Comparison of ENCODE assay signal across 22 cellular contexts in the genomic region with DNA sequence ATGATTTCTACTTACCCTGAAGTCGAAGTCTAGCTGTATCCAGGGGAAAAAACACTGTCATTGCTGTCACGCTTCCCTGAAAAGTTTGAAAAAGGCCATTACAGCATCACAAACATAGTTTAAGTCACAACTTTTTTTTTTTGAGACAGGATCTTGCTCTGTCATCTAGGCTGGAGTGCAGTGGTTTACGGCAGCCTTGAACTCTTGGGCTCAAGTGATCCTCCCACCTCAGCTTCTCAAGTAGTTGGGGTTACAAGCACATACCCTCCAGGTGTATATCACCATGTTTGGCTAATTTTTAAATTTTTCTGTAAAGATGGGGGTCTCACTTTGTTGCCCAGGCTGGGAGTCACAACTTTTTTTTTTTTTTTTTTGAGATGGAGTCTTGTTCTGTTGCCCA. TPM values are rescaled to one million over a fixed set of nuclear protein-coding genes. Genes with fewer than 3 reads are reported as not detected.
DNase-seq lines count a peak whose midpoint lies in the region; ATAC-seq and TF ChIP-seq lines count a peak whose summit lies in the region.
"Had no signal": no experiment of that assay in that cellular context is flagged by ENCODE, and none has a peak within 500 bp of the region (broad histone marks: within the 10 kb centered on the region; RNA-seq: fewer than 3 reads in every experiment).

No MANE protein-coding gene starts in this region.

- no peaks in the 10 kb centered on the region for H3K27me3 Mint-ChIP-seq in activated CD4-positive, alpha-beta T cell treated with anti-CD3 and anti-CD28 coated beads, Interleukin-2, amount 10 ng/mL, durations not matched to agents 7 days and 5 days
- no peaks in the 10 kb centered on the region for H3K27me3 Mint-ChIP-seq in CD4-positive, alpha-beta T cell
- H3K27me3 Mint-ChIP-seq: CD4-positive, CD25-positive, alpha-beta regulatory T cell had no signal

- no peaks in the 10 kb centered on the region for H3K9me3 Mint-ChIP-seq in activated CD4-positive, alpha-beta T cell treated with anti-CD3 and anti-CD28 coated beads, Interleukin-2, amount 10 ng/mL, durations not matched to agents 7 days and 5 days
- H3K9me3 Mint-ChIP-seq in CD4-positive, alpha-beta T cell: no peaks in the 10 kb centered on the region
- H3K9me3 Mint-ChIP-seq: CD14-positive monocyte; CD4-positive, CD25-positive, alpha-beta regulatory T cell; CD8-positive, alpha-beta T cell had no signal

- H3K4me1 ChIP-seq in DND-41 (ENCODE audit: insufficient read depth, low read length): no peaks in the 10 kb centered on the region
- H3K4me1 ChIP-seq: BLaER1, Caco-2 had no signal

- DNase-seq in activated CD4-positive, alpha-beta T cell treated with anti-CD3 and anti-CD28 coated beads, Interleukin-2, amount 10 ng/mL, durations not matched to agents 7 days and 5 days: no peak
- DNase-seq in activated CD4-positive, alpha-beta T cell treated with anti-CD3 and anti-CD28 coated beads, Interleukin-2, amount 50 U/mL, for 48 hours: no peak
- DNase-seq in CD4-positive, alpha-beta T cell: no peak
- DNase-seq in DND-41: no peak
- DNase-seq in Jurkat, Clone E6-1 (ENCODE audit: low read depth, low spot score): peak; percentile 18
- no peak for DNase-seq in NCI-H524 treated with DMSO at 0.1 percent for 48 hours (lab: John Stamatoyannopoulos, UW)
- DNase-seq in substantia nigra (lab: John Stamatoyannopoulos, UW): no peak
- no peak for DNase-seq in amygdala (lab: John Stamatoyannopoulos, UW)
- DNase-seq: 8988T; ACHN; BE2C; C1 segment of cervical spinal cord; Caco-2; Calu3; CD4-positive, CD25-positive, alpha-beta regulatory T cell; CD8-positive, alpha-beta T cell; DMS79 treated with DMSO at 0.1 percent for 48 hours; EL; GDM1 had no signal

- H3K36me3 ChIP-seq in DND-41 (ENCODE audit: insufficient read depth, low read length): peaks cover 23% of the 10 kb centered on the region
- H3K36me3 ChIP-seq: BE2C had no signal

- POLR2A ChIA-PET in activated CD4-positive, alpha-beta T cell treated with anti-CD3 and anti-CD28 coated beads, Interleukin-2, amount 10 ng/mL, durations not matched to agents 7 days and 5 days (lab: Charles Lee): no interaction called here
- POLR2A ChIA-PET in CD4-positive, alpha-beta T cell (lab: Charles Lee): interaction anchor here (0.5 kb wide), 1 partner anchor 22 kb away, joined by 3 read pairs; no protein-coding TSS in a partner anchor

- no peak for TF ChIP-seq CTCF in CD4-positive, alpha-beta T cell (IDR thresholded peaks at IDR 0.05)
- no peak for TF ChIP-seq CTCF in DND-41 (IDR thresholded peaks at IDR 0.05; ENCODE audit: borderline replicate concordance, extremely low read depth, low read length, poor library complexity, severe bottlenecking)

- H3K79me2 ChIP-seq in DND-41 (ENCODE audit: insufficient read depth, low read length): peaks cover 26% of the 10 kb centered on the region

- H2AFZ ChIP-seq in DND-41 (ENCODE audit: low read depth, low read length): no peak overlapping the region

- no peaks in the 10 kb centered on the region for H3K27me3 ChIP-seq in CD4-positive, alpha-beta T cell (ENCODE audit: control insufficient read depth, insufficient read depth, low read length)
- H3K27me3 ChIP-seq in DND-41 (ENCODE audit: insufficient read depth, low read length, poor library complexity): no peaks in the 10 kb centered on the region
- H3K27me3 ChIP-seq: BE2C, BLaER1 had no signal

- ATAC-seq in CD4-positive, alpha-beta T cell (ENCODE audit: poor library complexity): no peak
- peak; percentile 64; the same call in 1 of the 3 replicates for ATAC-seq in DND-41 (ENCODE audit: insufficient read depth, low read depth)
- ATAC-seq: CD8-positive, alpha-beta T cell; GM12878 had no signal

- CTCF ChIA-PET in activated CD4-positive, alpha-beta T cell treated with anti-CD3 and anti-CD28 coated beads, Interleukin-2, amount 10 ng/mL, durations not matched to agents 7 days and 5 days (lab: Charles Lee): interaction anchor here (0.6 kb wide), 1 partner anchor 931 kb away, joined by 4 read pairs; no protein-coding TSS in a partner anchor
- CTCF ChIA-PET in CD4-positive, alpha-beta T cell (lab: Charles Lee): interaction anchor here (0.7 kb wide), 1 partner anchor 732 kb away, joined by 4 read pairs; no protein-coding TSS in a partner anchor

- H3K4me2 ChIP-seq in DND-41 (ENCODE audit: insufficient read depth, low read length): no peak overlapping the region
- H3K4me2 ChIP-seq: BLaER1 had no signal

- H3K4me1 Mint-ChIP-seq in activated CD4-positive, alpha-beta T cell treated with anti-CD3 and anti-CD28 coated beads, Interleukin-2, amount 10 ng/mL, durations not matched to agents 7 days and 5 days: peaks cover 13% of the 10 kb centered on the region
- H3K4me1 Mint-ChIP-seq in CD4-positive, alpha-beta T cell (ENCODE audit: low read depth): no peaks in the 10 kb centered on the region
- H3K4me1 Mint-ChIP-seq: CD14-positive monocyte had no signal

- no peaks in the 10 kb centered on the region for H3K9me3 ChIP-seq in CD4-positive, alpha-beta T cell (ENCODE audit: control insufficient read depth, low read length)
- H3K9me3 ChIP-seq in DND-41 (ENCODE audit: insufficient read depth, low read length, severe bottlenecking): no peaks in the 10 kb centered on the region
- H3K9me3 ChIP-seq: BE2C, BLaER1, Caco-2 had no signal

- peak overlapping the region; percentile 64 for H3K27ac Mint-ChIP-seq in activated CD4-positive, alpha-beta T cell treated with anti-CD3 and anti-CD28 coated beads, Interleukin-2, amount 10 ng/mL, durations not matched to agents 7 days and 5 days
- H3K27ac Mint-ChIP-seq in CD4-positive, alpha-beta T cell: peak overlapping the region; percentile 17
- H3K27ac Mint-ChIP-seq: CD14-positive monocyte; CD8-positive, alpha-beta T cell had no signal

- no peak overlapping the region for H3K4me3 ChIP-seq in DND-41 (ENCODE audit: low read depth in 1 of 2, low read length in 2 of 2)
- no peak overlapping the region for H3K4me3 ChIP-seq in Jurkat, Clone E6-1 (ENCODE audit: low read length)
- H3K4me3 ChIP-seq: BLaER1, GM12878 had no signal

- no peak overlapping the region for H3K4me3 Mint-ChIP-seq in activated CD4-positive, alpha-beta T cell treated with anti-CD3 and anti-CD28 coated beads, Interleukin-2, amount 10 ng/mL, durations not matched to agents 7 days and 5 days
- H3K4me3 Mint-ChIP-seq in CD4-positive, alpha-beta T cell: no peak overlapping the region
- H3K4me3 Mint-ChIP-seq: CD14-positive monocyte; CD4-positive, CD25-positive, alpha-beta regulatory T cell; CD8-positive, alpha-beta T cell had no signal

- peaks cover 12% of the 10 kb centered on the region for H3K36me3 Mint-ChIP-seq in activated CD4-positive, alpha-beta T cell treated with anti-CD3 and anti-CD28 coated beads, Interleukin-2, amount 10 ng/mL, durations not matched to agents 7 days and 5 days (ENCODE audit: low read depth)
- peaks cover 11% of the 10 kb centered on the region for H3K36me3 Mint-ChIP-seq in CD4-positive, alpha-beta T cell (ENCODE audit: low read depth)

- H3K27ac ChIP-seq in CD4-positive, alpha-beta T cell (ENCODE audit: low read depth, low read length): no peak overlapping the region
- H3K27ac ChIP-seq in DND-41 (ENCODE audit: low read length) (no peak overlapping the region), substantia nigra (ENCODE audit: low read depth, low read length, poor library complexity, severe bottlenecking) (no peak overlapping the region)
- H3K27ac ChIP-seq: BLaER1 had no signal

- H3K9ac ChIP-seq in DND-41 (ENCODE audit: low read depth, low read length): no peak overlapping the region
- H3K9ac ChIP-seq: BLaER1 had no signal

- intact Hi-C loops in CD4-positive, alpha-beta T cell (cut with DNase I, micrococcal nuclease): no loop called here

- no peaks in the 10 kb centered on the region; the same call in 1 of the 2 replicates for H4K20me1 ChIP-seq in DND-41 (ENCODE audit: insufficient read depth, low read length)
- H4K20me1 ChIP-seq: BLaER1 had no signal

RNA-seq across cellular contexts. Expression of a gene that starts 20.1 kb away (rescaled TPM):
- 10 to 100 TPM; 17.5 to 17.6 TPM for total RNA-seq in activated CD4-positive, alpha-beta T cell treated with anti-CD3 and anti-CD28 coated beads, Interleukin-2, amount 10 ng/mL, durations not matched to agents 7 days and 5 days
- 1 to 10 TPM; 2.8 to 4.0 TPM for total RNA-seq in CD4-positive, alpha-beta T cell
- 42.2 TPM for polyA plus RNA-seq in Jurkat, Clone E6-1 (2012; ENCODE audit: insufficient read depth, insufficient read length)

RNA-seq across cellular contexts. Expression of a gene that starts 57.4 kb away (rescaled TPM):
- total RNA-seq in activated CD4-positive, alpha-beta T cell treated with anti-CD3 and anti-CD28 coated beads, Interleukin-2, amount 10 ng/mL, durations not matched to agents 7 days and 5 days: 100 to 1,000 TPM; 147 to 180 TPM
- 100 to 1,000 TPM; 164 to 170 TPM for total RNA-seq in CD4-positive, alpha-beta T cell
- polyA plus RNA-seq in Jurkat, Clone E6-1 (2012; ENCODE audit: insufficient read depth, insufficient read length): 524 TPM

RNA-seq across cellular contexts. Expression of a gene that starts 57.9 kb away (rescaled TPM):
- 10 to 100 TPM; 11.9 to 17.8 TPM for total RNA-seq in activated CD4-positive, alpha-beta T cell treated with anti-CD3 and anti-CD28 coated beads, Interleukin-2, amount 10 ng/mL, durations not matched to agents 7 days and 5 days
- total RNA-seq in CD4-positive, alpha-beta T cell: 10 to 100 TPM; 16.3 to 17.9 TPM
- polyA plus RNA-seq in Jurkat, Clone E6-1 (2012; ENCODE audit: insufficient read depth, insufficient read length): 13.0 TPM
